ENCODE assay signal across 8 cellular contexts in the genomic region with DNA sequence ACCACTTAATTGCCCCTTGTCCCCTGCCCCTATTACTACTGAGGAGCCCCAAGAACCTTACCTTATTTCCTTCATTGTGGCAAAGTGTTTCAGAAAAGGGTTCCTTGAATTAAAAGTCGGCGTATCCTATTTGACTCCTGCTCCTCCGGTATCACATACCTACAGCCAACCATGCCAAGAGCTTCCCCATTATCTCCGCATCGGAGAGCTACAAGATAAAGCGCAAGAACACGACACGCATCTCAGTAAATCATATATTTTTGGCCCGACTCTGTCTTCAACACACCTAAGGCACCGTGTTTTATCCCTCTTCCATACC. TPM values are rescaled to one million over a fixed set of nuclear protein-coding genes. Genes with fewer than 3 reads are reported as not detected.
DNase-seq lines count a peak whose midpoint lies in the region; ATAC-seq and TF ChIP-seq lines count a peak whose summit lies in the region.

No MANE protein-coding gene starts in this region.

- peaks cover 76% of the 10 kb centered on the region for H3K79me2 ChIP-seq in DND-41 (ENCODE audit: insufficient read depth, low read length)

- H3K27ac Mint-ChIP-seq in MCF 10A (ENCODE audit: low read depth, unreplicated experiment) = no peak overlapping the region

- H3K4me1 Mint-ChIP-seq in MCF 10A (ENCODE audit: insufficient read depth, unreplicated experiment) = peaks cover 5% of the 10 kb centered on the region

- DNase-seq in DND-41 (no peak), NAMALWA (ENCODE audit: low spot score) (peak; percentile 74), MCF 10A (ENCODE audit: unreplicated experiment) (no peak), globus pallidus (ENCODE audit: low spot score) (no peak), NCI-H2081 treated with DMSO at 0.1 percent for 48 hours (lab: John Stamatoyannopoulos, UW) (no peak)
- DNase-seq in activated CD4-positive, alpha-beta T cell treated with anti-CD3 and anti-CD28 coated beads, Interleukin-2, amount 50 U/mL, for 1 hour = no peak

- peaks cover 31% of the 10 kb centered on the region for H3K36me3 ChIP-seq in DND-41 (ENCODE audit: insufficient read depth, low read length)

- peak overlapping the region; percentile 66 for H3K9ac ChIP-seq in DND-41 (ENCODE audit: low read depth, low read length)

- H3K4me1 ChIP-seq in DND-41 (ENCODE audit: insufficient read depth, low read length) (peaks cover 55% of the 10 kb centered on the region), mononuclear cell (ENCODE audit: insufficient read depth, low read length) (peaks cover 25% of the 10 kb centered on the region)

- POLR2A ChIA-PET in MCF 10A (lab: Yijun Ruan, JAX) = interaction anchor here (0.6 to 7.5 kb wide), 31 partner anchors 13 to 586 kb away, joined by 3 to 327 read pairs (median 4); partner anchors contain the start of genes COPS4, COQ2, HNRNPD and HNRNPDL

- peak overlapping the region; percentile 93 for H3K27ac ChIP-seq in DND-41 (ENCODE audit: low read length)

- peaks cover 18% of the 10 kb centered on the region; the same call in 1 of the 2 replicates for H4K20me1 ChIP-seq in DND-41 (ENCODE audit: insufficient read depth, low read length)

- H3K27me3 ChIP-seq in DND-41 (ENCODE audit: insufficient read depth, low read length, poor library complexity) (no peaks in the 10 kb centered on the region), mononuclear cell (ENCODE audit: insufficient read depth, low read length) (no peaks in the 10 kb centered on the region)

- TSS peak; percentile 59 for BruUV-seq in MCF 10A (replicated peaks; lab: Mats Ljungman, UMichigan)

- ATAC-seq in DND-41 (ENCODE audit: insufficient read depth, low read depth) (peak; percentile 13), GM21723 (IDR thresholded peaks at IDR 0.05; ENCODE audit: unreplicated experiment) (peak; percentile 15)

- H3K9me3 ChIP-seq in DND-41 (ENCODE audit: insufficient read depth, low read length, severe bottlenecking) (no peaks in the 10 kb centered on the region), mononuclear cell (ENCODE audit: low read depth, low read length) (no peaks in the 10 kb centered on the region)

- no peak overlapping the region for H3K4me3 Mint-ChIP-seq in MCF 10A (ENCODE audit: unreplicated experiment)

- intact Hi-C loops in MCF 10A (cut with micrococcal nuclease) = loop anchor here (1.0 to 5.0 kb wide), 3 partner anchors 9 to 382 kb away; partner anchors contain the start of genes COQ2 and SEC31A

- CTCF ChIA-PET in MCF 10A (lab: Yijun Ruan, JAX) = interaction anchor here (0.6 to 2.4 kb wide), 10 partner anchors 8 to 531 kb away, joined by 3 to 6 read pairs (median 3); no protein-coding TSS in a partner anchor

- H3K36me3 Mint-ChIP-seq in MCF 10A (ENCODE audit: insufficient read depth, unreplicated experiment) = peaks cover 26% of the 10 kb centered on the region

- H2AFZ ChIP-seq in DND-41 (ENCODE audit: low read depth, low read length) = peak overlapping the region; percentile 98

- no peak for TF ChIP-seq CTCF in DND-41 (IDR thresholded peaks at IDR 0.05; ENCODE audit: borderline replicate concordance, extremely low read depth, low read length, poor library complexity, severe bottlenecking)
- no peak for TF ChIP-seq CTCF in MCF 10A (IDR thresholded peaks at IDR 0.05; ENCODE audit: unreplicated experiment)

- H3K4me2 ChIP-seq in DND-41 (ENCODE audit: insufficient read depth, low read length) = peak overlapping the region; percentile 82

- peak overlapping the region; percentile 62 to 87 for H3K4me3 ChIP-seq in DND-41 (ENCODE audit: low read depth in 1 of 2, low read length in 2 of 2)
- peak overlapping the region; percentile 90 for H3K4me3 ChIP-seq in mononuclear cell (ENCODE audit: low read length)

- no peaks in the 10 kb centered on the region for H3K27me3 Mint-ChIP-seq in MCF 10A (ENCODE audit: insufficient read depth, unreplicated experiment)

- H3K9me3 Mint-ChIP-seq in MCF 10A (ENCODE audit: unreplicated experiment) = no peaks in the 10 kb centered on the region

RNA-seq across cellular contexts. Expression of gene THAP9, which starts 0.6 kb away (rescaled TPM):
- total RNA-seq in MCF 10A (2022) (3.6 and 4.0 TPM in 2 replicates), mononuclear cell (4.8 TPM)

RNA-seq across cellular contexts. Expression of gene SEC31A, which starts 9.0 kb away (rescaled TPM):
- total RNA-seq in MCF 10A (2022) (212 and 229 TPM in 2 replicates), mononuclear cell (186 TPM)
